In the genomic region with DNA sequence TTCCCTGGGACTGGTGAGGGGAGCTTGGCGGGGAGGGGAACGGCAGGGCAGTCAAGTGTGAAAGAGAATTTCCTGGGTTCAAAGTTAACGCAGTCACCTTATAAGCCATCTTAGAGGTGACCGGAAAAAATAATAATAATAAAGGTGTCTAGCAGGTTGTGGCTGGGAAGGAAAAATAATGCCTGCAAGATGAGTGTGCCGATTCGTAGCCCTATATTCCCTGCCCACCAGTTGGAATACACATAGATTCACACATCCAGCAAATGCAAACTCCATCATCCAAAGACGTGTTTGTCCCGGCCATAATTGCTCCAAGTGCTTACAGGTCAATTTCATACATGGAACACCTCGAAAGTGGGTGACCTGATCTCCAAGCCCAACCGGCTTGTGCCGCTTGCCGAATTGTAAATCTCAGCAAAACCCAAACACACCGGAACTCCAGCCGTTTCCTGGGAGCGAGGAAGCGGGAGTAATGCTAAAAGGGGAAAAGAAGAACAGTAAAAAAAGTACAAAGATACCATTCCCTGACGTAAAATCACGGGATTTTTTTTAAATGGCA, we compare ENCODE assay signal across 8 cellular contexts. TPM values are rescaled to one million over a fixed set of nuclear protein-coding genes. Genes with fewer than 3 reads are reported as not detected.
DNase-seq lines count a peak whose midpoint lies in the region; ATAC-seq and TF ChIP-seq lines count a peak whose summit lies in the region.

No MANE protein-coding gene starts in this region.

- H3K9me3 ChIP-seq in ES-I3 (ENCODE audit: control insufficient read depth, insufficient read depth, low read length) (no peaks in the 10 kb centered on the region), NT2/D1 (ENCODE audit: insufficient read depth, low read length) (peaks cover 16% of the 10 kb centered on the region), psoas muscle (peaks cover 3% of the 10 kb centered on the region)

- intact Hi-C loops in psoas muscle (cut with DNase I): loop anchor here in 1 of 2 donors (10.0 kb wide), 1 partner anchor 230 kb away; no protein-coding TSS in a partner anchor

- no peaks in the 10 kb centered on the region for H3K36me3 ChIP-seq in ES-I3 (ENCODE audit: insufficient read depth, low read length)
- H3K36me3 ChIP-seq in NT2/D1 (ENCODE audit: insufficient read depth, insufficient read length, low read length): peaks cover 5% of the 10 kb centered on the region
- H3K36me3 ChIP-seq in psoas muscle (ENCODE audit: insufficient read depth in 1 of 2, low read depth in 1 of 2): no peaks in the 10 kb centered on the region

- DNase-seq in NT2/D1 (ENCODE audit: low read depth, low spot score) (no peak), fibroblast of peridontal ligament (ENCODE audit: extremely low read depth) (peak; percentile 49), psoas muscle (no peak), Kasumi-1 (lab: John Stamatoyannopoulos, UW) (no peak)
- DNase-seq in stimulated activated CD4-positive, alpha-beta T cell treated with anti-CD3 and anti-CD28 coated beads, Interleukin-4, amount 100 ng/mL, for 1 hour: no peak

- peak overlapping the region; percentile 73 for H3K27ac ChIP-seq in psoas muscle

- TF ChIP-seq CTCF in psoas muscle (IDR thresholded peaks at IDR 0.05): no peak

- H3K4me3 ChIP-seq in NT2/D1 (ENCODE audit: insufficient read length, low read depth): peak overlapping the region; percentile 67
- peak overlapping the region; percentile 77 for H3K4me3 ChIP-seq in psoas muscle

- H3K27me3 ChIP-seq in NT2/D1 (ENCODE audit: insufficient read depth, insufficient read length): no peaks in the 10 kb centered on the region
- peaks cover 0 to 55% (median 24%) of the 10 kb centered on the region in 3 donors for H3K27me3 ChIP-seq in psoas muscle (ENCODE audit: insufficient read depth in 3 of 3, low read length in 2 of 3)

- H3K4me1 ChIP-seq in ES-I3 (ENCODE audit: insufficient read depth, low read length) (peaks cover 15% of the 10 kb centered on the region), NT2/D1 (ENCODE audit: insufficient read depth, insufficient read length) (no peaks in the 10 kb centered on the region), psoas muscle (peaks cover 6% of the 10 kb centered on the region)

- H3K9ac ChIP-seq in ES-I3 (ENCODE audit: low read depth, low read length) (peak overlapping the region; percentile 86), NT2/D1 (ENCODE audit: insufficient read length, low read depth) (peak overlapping the region; percentile 95)

- 1 to 2% (median 1%) methylated on average over 18 of the region's 18 CpGs for WGBS in psoas muscle, 3 donors

- ATAC-seq in psoas muscle (no peak), GM18498 (IDR thresholded peaks at IDR 0.05; ENCODE audit: unreplicated experiment) (no peak), HG02884 (IDR thresholded peaks at IDR 0.05; ENCODE audit: unreplicated experiment) (no peak)

RNA-seq across cellular contexts. Expression of gene FAT1, which starts 1.3 kb away (rescaled TPM):
- total RNA-seq in psoas muscle: 10 to 100 TPM in 1 of 4 donors, 1 to 10 TPM in 3; 2.9 to 11.5 (median 5.6) TPM
- 1 to 10 TPM; 1.8 to 4.0 (median 1.9) TPM for polyA plus RNA-seq in psoas muscle
